ENCODE assay signal across 15 cellular contexts in genomic region chr9:136962701-136963248, GRCh38. TPM values are rescaled to one million over a fixed set of nuclear protein-coding genes. Genes with fewer than 3 reads are reported as not detected.
DNase-seq lines count a peak whose midpoint lies in the region; ATAC-seq, FAIRE-seq and TF ChIP-seq lines count a peak whose summit lies in the region.
"Had no signal": no experiment of that assay in that cellular context is flagged by ENCODE, and none has a peak within 500 bp of the region (broad histone marks: within the 10 kb centered on the region; RNA-seq: fewer than 3 reads in every experiment).

No MANE protein-coding gene starts in this region.

- H3K9me3 Mint-ChIP-seq in CD4-positive, CD25-positive, alpha-beta regulatory T cell: no peaks in the 10 kb centered on the region
- H3K9me3 Mint-ChIP-seq: stimulated activated memory B cell treated with anti-CD40 and anti-IgM and Interleukin-4, amounts not matched to agents 10 μg/mL and 1 μg/mL and 100 μg/mL, for 72 hours had no signal

- CTCF ChIA-PET in GM10248 (lab: Yijun Ruan, JAX): interaction anchor here (1.6 to 2.7 kb wide), 2 partner anchors 18 to 66 kb away, joined by 4 to 8 read pairs; partner anchors contain the start of genes C8G and FBXW5

- no peak for DNase-seq in CD4-positive, CD25-positive, alpha-beta regulatory T cell
- DNase-seq in bronchial epithelial cell (ENCODE audit: low read depth): no peak
- DNase-seq in GM10248 (ENCODE audit: extremely low spot score): no peak
- DNase-seq in stimulated activated naive CD4-positive, alpha-beta T cell (lab: John Stamatoyannopoulos, UW): no peak
- DNase-seq: activated T-cell treated with anti-CD3 and anti-CD28 coated beads, Interleukin-2, amount 50 U/mL, for 1 hour; midbrain; NCI-H2171 treated with DMSO at 0.1 percent for 48 hours; stimulated activated CD4-positive, alpha-beta T cell treated with anti-CD3 and anti-CD28 coated beads, Interleukin-2, amount 100 ng/mL, for 24 hours; WERI-Rb-1 had no signal

- no peaks in the 10 kb centered on the region for H3K27me3 ChIP-seq in CD4-positive, CD25-positive, alpha-beta regulatory T cell (ENCODE audit: control insufficient read depth, insufficient read depth, low read length)
- H3K27me3 ChIP-seq in bronchial epithelial cell (ENCODE audit: control insufficient read depth, insufficient read depth, low read length): peaks cover 5% of the 10 kb centered on the region

- H3K36me3 ChIP-seq in CD4-positive, CD25-positive, alpha-beta regulatory T cell (ENCODE audit: control insufficient read depth, insufficient read depth, low read length): no peaks in the 10 kb centered on the region
- no peaks in the 10 kb centered on the region for H3K36me3 ChIP-seq in bronchial epithelial cell (ENCODE audit: control insufficient read depth, insufficient read depth, low read length)
- H3K36me3 ChIP-seq: SJSA1, WERI-Rb-1 had no signal

- H3K4me3 ChIP-seq in CD4-positive, CD25-positive, alpha-beta regulatory T cell (ENCODE audit: low read depth, low read length): no peak overlapping the region
- no peak overlapping the region for H3K4me3 ChIP-seq in bronchial epithelial cell (ENCODE audit: low read depth, low read length)
- H3K4me3 ChIP-seq: SJSA1 had no signal

- peak overlapping the region in 2 of 3 donors; percentile 63 to 83 for H3K27ac Mint-ChIP-seq in CD4-positive, CD25-positive, alpha-beta regulatory T cell
- H3K27ac Mint-ChIP-seq: stimulated activated memory B cell treated with anti-CD40 and anti-IgM and Interleukin-4, amounts not matched to agents 10 μg/mL and 1 μg/mL and 100 μg/mL, for 72 hours had no signal

- peak overlapping the region in 1 of 4 donors; percentile 67 for H3K4me3 Mint-ChIP-seq in CD4-positive, CD25-positive, alpha-beta regulatory T cell
- H3K4me3 Mint-ChIP-seq: stimulated activated memory B cell treated with anti-CD40 and anti-IgM and Interleukin-4, amounts not matched to agents 10 μg/mL and 1 μg/mL and 100 μg/mL, for 72 hours had no signal

- H3K36me3 Mint-ChIP-seq in CD4-positive, CD25-positive, alpha-beta regulatory T cell: no peaks in the 10 kb centered on the region
- H3K36me3 Mint-ChIP-seq: stimulated activated memory B cell treated with anti-CD40 and anti-IgM and Interleukin-4, amounts not matched to agents 10 μg/mL and 1 μg/mL and 100 μg/mL, for 72 hours had no signal

- no peak overlapping the region for H3K27ac ChIP-seq in CD4-positive, CD25-positive, alpha-beta regulatory T cell (ENCODE audit: insufficient read depth, low read length, poor library complexity, severe bottlenecking)
- H3K27ac ChIP-seq: SJSA1 had no signal

- H3K27me3 Mint-ChIP-seq in CD4-positive, CD25-positive, alpha-beta regulatory T cell: no peaks in the 10 kb centered on the region

- H3K4me1 ChIP-seq in CD4-positive, CD25-positive, alpha-beta regulatory T cell (ENCODE audit: control insufficient read depth, insufficient read depth, low read length, poor library complexity, severe bottlenecking): peaks cover 59% of the 10 kb centered on the region
- H3K4me1 ChIP-seq: SJSA1 had no signal

- H3K4me1 Mint-ChIP-seq in CD4-positive, CD25-positive, alpha-beta regulatory T cell: peaks cover 0 to 27% (median 13%) of the 10 kb centered on the region in 4 donors

- FAIRE-seq in bronchial epithelial cell (lab: Jason Lieb, UNC): peak; percentile 83
- FAIRE-seq: HTR-8/SVneo had no signal

- no peak for ATAC-seq in CD4-positive, CD25-positive, alpha-beta regulatory T cell (ENCODE audit: low read depth in 2 of 2)
- ATAC-seq: stimulated activated memory B cell treated with anti-CD40 and anti-IgM and Interleukin-4, amounts not matched to agents 10 μg/mL and 1 μg/mL and 100 μg/mL, for 72 hours had no signal

- no peak for TF ChIP-seq CTCF in bronchial epithelial cell (IDR thresholded peaks at IDR 0.05; ENCODE audit: insufficient read depth, low read length, severe bottlenecking)
- TF ChIP-seq CTCF in GM10248 (IDR thresholded peaks at IDR 0.05; ENCODE audit: control extremely low read depth, extremely low read depth, low read depth, missing control alignments): no peak

- POLR2A ChIA-PET in GM10248 (lab: Yijun Ruan, JAX): no interaction called here

- H3K9me3 ChIP-seq in CD4-positive, CD25-positive, alpha-beta regulatory T cell (ENCODE audit: control insufficient read depth in 2 of 2, low read length in 2 of 2): no peaks in the 10 kb centered on the region
- H3K9me3 ChIP-seq: SJSA1 had no signal

RNA-seq across cellular contexts. Expression of gene LCN12, which starts 10.7 kb away (rescaled TPM):
- total RNA-seq in CD4-positive, CD25-positive, alpha-beta regulatory T cell: 1.4 TPM
- polyA plus RNA-seq in CD4-positive, CD25-positive, alpha-beta regulatory T cell: not detected
- total RNA-seq in bronchial epithelial cell: 0.13 TPM in 1 of 2 replicates, not detected in the other
- total RNA-seq: dermis microvascular lymphatic vessel endothelial cell, pulmonary artery endothelial cell, SJSA1 had no signal
- polyA plus RNA-seq: AG04450 had no signal

RNA-seq across cellular contexts. Expression of gene PTGDS, which starts 14.5 kb away (rescaled TPM):
- total RNA-seq in CD4-positive, CD25-positive, alpha-beta regulatory T cell: 15.4 TPM
- polyA plus RNA-seq in CD4-positive, CD25-positive, alpha-beta regulatory T cell: under 1 TPM in 1 of 4 donors, not detected in 3; 0.47 TPM
- 0.26 TPM in 2 replicates for total RNA-seq in bronchial epithelial cell
- total RNA-seq: pulmonary artery endothelial cell, SJSA1 had no signal

RNA-seq across cellular contexts. Expression of gene C8G, which starts 17.7 kb away (rescaled TPM):
- total RNA-seq in CD4-positive, CD25-positive, alpha-beta regulatory T cell: 1.1 TPM
- under 1 TPM in 1 of 4 donors, not detected in 3; 0.96 TPM for polyA plus RNA-seq in CD4-positive, CD25-positive, alpha-beta regulatory T cell
- 0.51 and 0.79 TPM in 2 replicates for total RNA-seq in bronchial epithelial cell
- total RNA-seq: pulmonary artery endothelial cell, SJSA1 had no signal

RNA-seq across cellular contexts. Expression of gene FBXW5, which starts 18.2 kb away (rescaled TPM):
- total RNA-seq in CD4-positive, CD25-positive, alpha-beta regulatory T cell: 96.9 TPM
- polyA plus RNA-seq in CD4-positive, CD25-positive, alpha-beta regulatory T cell: 100 to 1,000 TPM in 3 of 4 donors, 10 to 100 TPM in 1; 91.6 to 134 (median 121) TPM
- 162 TPM in 2 replicates for total RNA-seq in bronchial epithelial cell

RNA-seq across cellular contexts. Expression of gene LCNL1, which starts 20.0 kb away (rescaled TPM):
- not detected for total RNA-seq in CD4-positive, CD25-positive, alpha-beta regulatory T cell
- polyA plus RNA-seq in CD4-positive, CD25-positive, alpha-beta regulatory T cell: not detected
- total RNA-seq in bronchial epithelial cell: not detected in 2 replicates
- total RNA-seq: dermis microvascular lymphatic vessel endothelial cell, pulmonary artery endothelial cell, SJSA1 had no signal

Comparison
In these comparisons a context has a peak if more than half of its experiments do, and no peak if none do; other contexts are left out.
1. RNA of gene PTGDS, which starts 14.5 kb away (total RNA-seq): 15.4 TPM in CD4-positive, CD25-positive, alpha-beta regulatory T cell (single experiment); 0.26 TPM in bronchial epithelial cell; every median in the first group is over 10 times any median in the second.